ENCODE assay signal across 34 cellular contexts in the genomic region with DNA sequence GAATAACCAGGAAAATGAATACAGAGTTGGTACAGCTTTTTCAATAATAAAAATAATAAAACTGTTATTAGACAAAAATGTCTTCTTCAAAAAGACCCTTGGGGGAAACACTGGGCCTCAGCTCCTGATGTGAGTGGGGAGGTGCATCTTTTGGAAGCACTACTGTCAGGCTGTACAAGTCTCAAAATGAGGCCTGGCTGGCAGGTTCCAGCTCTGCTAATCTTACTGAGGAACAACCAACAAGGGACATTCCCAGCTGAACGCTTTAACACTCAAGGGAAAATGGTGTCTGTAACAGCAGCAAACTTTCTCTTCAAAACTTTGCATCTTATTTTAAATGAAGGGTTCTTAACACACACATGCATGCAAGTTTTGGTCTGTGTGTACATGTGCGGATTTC.
"Had no signal": no experiment of that assay in that cellular context is flagged by ENCODE, and none has a peak within 500 bp of the region (broad histone marks: within the 10 kb centered on the region; RNA-seq: fewer than 3 reads in every experiment).

No MANE protein-coding gene starts in this region.

- H3K27me3 Mint-ChIP-seq: activated CD4-positive, alpha-beta T cell treated with anti-CD3 and anti-CD28 coated beads for 36 hours; activated CD4-positive, alpha-beta T cell treated with anti-CD3 and anti-CD28 coated beads, Interleukin-2, amount 10 ng/mL, durations not matched to agents 7 days and 5 days; activated naive CD4-positive, alpha-beta T cell treated with anti-CD3 and anti-CD28 coated beads, Interleukin-2, amount 50 U/mL, for 24 hours; activated T-cell treated with anti-CD3 and anti-CD28 coated beads, Interleukin-2, amount 50 U/mL, for 24 hours had no signal

- H3K4me2 ChIP-seq: KMS-11 had no signal

- H3K4me3 Mint-ChIP-seq: activated CD4-positive, alpha-beta T cell treated with anti-CD3 and anti-CD28 coated beads for 36 hours; activated CD4-positive, alpha-beta T cell treated with anti-CD3 and anti-CD28 coated beads, Interleukin-2, amount 10 ng/mL, durations not matched to agents 7 days and 5 days; activated CD8-positive, alpha-beta T cell treated with anti-CD3 and anti-CD28 coated beads, Interleukin-2, amount 10 ng/mL, durations not matched to agents 7 days and 5 days; activated naive CD4-positive, alpha-beta T cell treated with anti-CD3 and anti-CD28 coated beads, Interleukin-2, amount 50 U/mL, for 24 hours; activated naive CD8-positive, alpha-beta T cell treated with anti-CD3 and anti-CD28 coated beads, Interleukin-2, amount 10 ng/mL, durations not matched to agents 7 days and 5 days; activated T-cell treated with anti-CD3 and anti-CD28 coated beads, Interleukin-2, amount 50 U/mL, for 24 hours; T-helper 1 cell treated with Interleukin-12 subunit alpha and Interleukin-12 subunit beta and Interleukin-4 antibody, amounts not matched to agents 30 μg/mL and 1 μg/mL, for 36 hours; T-helper 2 cell treated with Interferon-gamma antibody and Interleukin-4, amounts not matched to agents 5 μg/mL and 100 μg/mL, for 36 hours had no signal

- H3K36me3 ChIP-seq: ascending aorta, breast epithelium, Peyer's patch, SJSA1 had no signal

- H3K9me3 ChIP-seq: ascending aorta, body of pancreas, breast epithelium, Peyer's patch, SJSA1 had no signal

- ATAC-seq: activated CD4-positive, alpha-beta T cell treated with anti-CD3 and anti-CD28 coated beads for 36 hours; activated CD8-positive, alpha-beta T cell treated with anti-CD3 and anti-CD28 coated beads, Interleukin-2, amount 10 ng/mL, durations not matched to agents 7 days and 5 days; body of pancreas; PC-3 had no signal

- DNase-seq: activated CD4-positive, alpha-beta T cell treated with anti-CD3 and anti-CD28 coated beads for 36 hours; activated CD4-positive, alpha-beta T cell treated with anti-CD3 and anti-CD28 coated beads, Interleukin-2, amount 10 ng/mL, durations not matched to agents 7 days and 5 days; activated CD4-positive, alpha-beta T cell treated with anti-CD3 and anti-CD28 coated beads, Interleukin-2, amount 50 U/mL, for 48 hours; activated CD8-positive, alpha-beta T cell treated with anti-CD3 and anti-CD28 coated beads, Interleukin-2, amount 10 ng/mL, durations not matched to agents 7 days and 5 days; activated gamma-delta T cell; activated naive CD4-positive, alpha-beta T cell treated with Interleukin-2 at 50 U/mL for 16 hours; activated naive CD8-positive, alpha-beta T cell treated with anti-CD3 and anti-CD28 coated beads, Interleukin-2, amount 10 ng/mL, durations not matched to agents 7 days and 5 days; activated T-cell treated with anti-CD3 and anti-CD28 coated beads, Interleukin-2, amount 50 U/mL, for 24 hours; amygdala; body of pancreas; caudate nucleus; MM.1S; MV-4-11; NCI-H1092; NCI-H1436 treated with DMSO at 0.1 percent for 48 hours; NCI-H1694 treated with DMSO at 0.1 percent for 48 hours; NCI-H2029; NCI-H345; NCI-H510A; NCI-H526; NCI-H748 treated with DMSO at 0.1 percent for 48 hours; PC-3; Peyer's patch; RPMI8226; SHP77 treated with DMSO at 0.1 percent for 48 hours had no signal

- H3K4me3 ChIP-seq: ascending aorta, body of pancreas, breast epithelium, Peyer's patch, SJSA1 had no signal

- H3K9ac ChIP-seq: KMS-11 had no signal

- H3K9me3 Mint-ChIP-seq: activated CD4-positive, alpha-beta T cell treated with anti-CD3 and anti-CD28 coated beads, Interleukin-2, amount 10 ng/mL, durations not matched to agents 7 days and 5 days; activated naive CD4-positive, alpha-beta T cell treated with anti-CD3 and anti-CD28 coated beads, Interleukin-2, amount 50 U/mL, for 24 hours; activated naive CD8-positive, alpha-beta T cell treated with anti-CD3 and anti-CD28 coated beads, Interleukin-2, amount 10 ng/mL, durations not matched to agents 7 days and 5 days; activated T-cell treated with anti-CD3 and anti-CD28 coated beads, Interleukin-2, amount 50 U/mL, for 24 hours; activated T-helper 2 cell treated with anti-CD3 and anti-CD28 coated beads, Interferon-gamma antibody, Interleukin-2, Interleukin-4, amounts not matched to agents 10 μg/mL and 5 μg/mL and 100 μg/mL, durations not matched to agents 14 hours and 24 hours and 36 hours; T-helper 1 cell treated with Interleukin-12 subunit alpha and Interleukin-12 subunit beta and Interleukin-4 antibody, amounts not matched to agents 30 μg/mL and 1 μg/mL, for 36 hours; T-helper 2 cell treated with Interferon-gamma antibody and Interleukin-4, amounts not matched to agents 5 μg/mL and 100 μg/mL, for 36 hours had no signal

- H3K27ac Mint-ChIP-seq: activated CD4-positive, alpha-beta T cell treated with anti-CD3 and anti-CD28 coated beads for 36 hours; activated CD4-positive, alpha-beta T cell treated with anti-CD3 and anti-CD28 coated beads, Interleukin-2, amount 10 ng/mL, durations not matched to agents 7 days and 5 days; activated CD8-positive, alpha-beta T cell treated with anti-CD3 and anti-CD28 coated beads, Interleukin-2, amount 10 ng/mL, durations not matched to agents 7 days and 5 days; activated naive CD4-positive, alpha-beta T cell treated with anti-CD3 and anti-CD28 coated beads, Interleukin-2, amount 50 U/mL, for 24 hours; activated naive CD8-positive, alpha-beta T cell treated with anti-CD3 and anti-CD28 coated beads, Interleukin-2, amount 10 ng/mL, durations not matched to agents 7 days and 5 days; activated T-cell treated with anti-CD3 and anti-CD28 coated beads, Interleukin-2, amount 50 U/mL, for 24 hours; activated T-helper 2 cell treated with anti-CD3 and anti-CD28 coated beads, Interferon-gamma antibody, Interleukin-2, Interleukin-4, amounts not matched to agents 10 μg/mL and 5 μg/mL and 100 μg/mL, durations not matched to agents 14 hours and 24 hours and 36 hours; T-helper 1 cell treated with Interleukin-12 subunit alpha and Interleukin-12 subunit beta and Interleukin-4 antibody, amounts not matched to agents 30 μg/mL and 1 μg/mL, for 36 hours; T-helper 2 cell treated with Interferon-gamma antibody and Interleukin-4, amounts not matched to agents 5 μg/mL and 100 μg/mL, for 36 hours had no signal

- FAIRE-seq: TTC549 had no signal

- H3K27ac ChIP-seq: body of pancreas, breast epithelium, KMS-11, Peyer's patch, SJSA1 had no signal

- H3K27me3 ChIP-seq: ascending aorta, body of pancreas, breast epithelium, Peyer's patch, SJSA1 had no signal
